In genomic region chr6:55875420-55875819, GRCh38 we compare ENCODE assay signal across 14 cellular contexts. TPM values are rescaled to one million over a fixed set of nuclear protein-coding genes. Genes with fewer than 3 reads are reported as not detected.
DNase-seq lines count a peak whose midpoint lies in the region; ATAC-seq and TF ChIP-seq lines count a peak whose summit lies in the region.
"Had no signal": no experiment of that assay in that cellular context is flagged by ENCODE, and none has a peak within 500 bp of the region (broad histone marks: within the 10 kb centered on the region; RNA-seq: fewer than 3 reads in every experiment).

TSS of gene BMP5 (minus strand) at chr6:55875590. CDS start at chr6:55874865, 725 bp downstream.

- H3K27me3 Mint-ChIP-seq in endothelial cell (ENCODE audit: unreplicated experiment) (no peaks in the 10 kb centered on the region), nephron (ENCODE audit: low read depth) (no peaks in the 10 kb centered on the region)
- H3K27me3 Mint-ChIP-seq: activated CD4-positive, alpha-beta memory T cell treated with anti-CD3 and anti-CD28 coated beads for 36 hours; activated naive CD8-positive, alpha-beta T cell; naive B cell had no signal

- TF ChIP-seq CTCF in endothelial cell (IDR thresholded peaks at IDR 0.05; ENCODE audit: unreplicated experiment) (no peak), nephron (IDR thresholded peaks at IDR 0.05; ENCODE audit: unreplicated experiment in 3 of 3) (no peak), spleen (IDR thresholded peaks at IDR 0.05 in 8 of 11, conservative IDR thresholded peaks at IDR 0.05 in 3 of 11) (no peak)

- H3K4me3 Mint-ChIP-seq in endothelial cell (ENCODE audit: unreplicated experiment): no peak within 1 kb of the TSS
- H3K4me3 Mint-ChIP-seq in nephron: peak within 1 kb of the TSS; percentile 82 to 84 (median 83)
- H3K4me3 Mint-ChIP-seq: activated CD4-positive, alpha-beta memory T cell treated with anti-CD3 and anti-CD28 coated beads for 36 hours; activated naive CD8-positive, alpha-beta T cell; naive B cell; T-helper 2 cell treated with Interferon-gamma antibody and Interleukin-4, amounts not matched to agents 5 μg/mL and 100 μg/mL, for 36 hours had no signal

- no peaks in the 10 kb centered on the region for H3K9me3 ChIP-seq in spleen

- H3K27ac Mint-ChIP-seq in endothelial cell (ENCODE audit: unreplicated experiment) (peak within 1 kb of the TSS; percentile 2), nephron (peak within 1 kb of the TSS; percentile 25 to 83 (median 71))
- H3K27ac Mint-ChIP-seq: activated CD4-positive, alpha-beta memory T cell treated with anti-CD3 and anti-CD28 coated beads for 36 hours; activated naive CD8-positive, alpha-beta T cell; naive B cell; T-helper 2 cell treated with Interferon-gamma antibody and Interleukin-4, amounts not matched to agents 5 μg/mL and 100 μg/mL, for 36 hours had no signal

- no peak for ATAC-seq in GM18517 (IDR thresholded peaks at IDR 0.05; ENCODE audit: unreplicated experiment)
- no peak for ATAC-seq in HG03521 (IDR thresholded peaks at IDR 0.05; ENCODE audit: unreplicated experiment)

- no peaks in the 10 kb centered on the region for H3K4me1 ChIP-seq in spleen

- no peaks in the 10 kb centered on the region for H3K9me3 Mint-ChIP-seq in endothelial cell (ENCODE audit: unreplicated experiment)
- no peaks in the 10 kb centered on the region for H3K9me3 Mint-ChIP-seq in nephron
- H3K9me3 Mint-ChIP-seq: T-helper 2 cell treated with Interferon-gamma antibody and Interleukin-4, amounts not matched to agents 5 μg/mL and 100 μg/mL, for 36 hours had no signal

- H3K36me3 ChIP-seq in spleen: no peaks in the 10 kb centered on the region

- H3K4me3 ChIP-seq in spleen: no peak within 1 kb of the TSS

- intact Hi-C loops in spleen (cut with DNase I; ENCODE audit: low total_unique reads): no loop called here

- TF ChIP-seq POLR2A in spleen (IDR thresholded peaks at IDR 0.05): no peak

- H3K27ac ChIP-seq in spleen: no peak within 1 kb of the TSS

- H3K27me3 ChIP-seq in spleen (replicated peaks in 1 of 7): no peaks in the 10 kb centered on the region

- 61 to 81% (median 75%) methylated on average over 1 of the region's 1 CpG for WGBS in spleen, 5 donors

- H3K36me3 Mint-ChIP-seq in endothelial cell (ENCODE audit: low read depth, unreplicated experiment) (no peaks in the 10 kb centered on the region), nephron (ENCODE audit: low read depth) (no peaks in the 10 kb centered on the region)
- H3K36me3 Mint-ChIP-seq: activated CD4-positive, alpha-beta memory T cell treated with anti-CD3 and anti-CD28 coated beads for 36 hours; activated naive CD8-positive, alpha-beta T cell; naive B cell had no signal

- DNase-seq in ELF-1 (ENCODE audit: low read depth, low spot score) (peak; percentile 23), NCI-H510A (lab: John Stamatoyannopoulos, UW) (peak; percentile 74), endothelial cell (ENCODE audit: low spot score) (no peak), DMS153 treated with DMSO at 0.1 percent for 48 hours (lab: John Stamatoyannopoulos, UW; ENCODE audit: unreplicated experiment) (no peak), spleen (no peak)
- DNase-seq: activated CD4-positive, alpha-beta memory T cell treated with anti-CD3 and anti-CD28 coated beads for 36 hours; C1 segment of cervical spinal cord; naive B cell; stimulated activated CD4-positive, alpha-beta T cell treated with anti-CD3 and anti-CD28 coated beads, Interleukin-12 subunit alpha, Interleukin-12 subunit beta, amount 100 ng/mL, for 4 hours had no signal

- H3K4me1 Mint-ChIP-seq in endothelial cell (ENCODE audit: unreplicated experiment): peaks cover 8% of the 10 kb centered on the region
- peaks cover 13% of the 10 kb centered on the region for H3K4me1 Mint-ChIP-seq in nephron
- H3K4me1 Mint-ChIP-seq: naive B cell had no signal

RNA-seq across cellular contexts. Expression of gene BMP5, which starts in this region (rescaled TPM):
- 0.18 TPM for total RNA-seq in endothelial cell (ENCODE audit: unreplicated experiment)
- total RNA-seq in spleen: not detected
- not detected for polyA plus RNA-seq in spleen
- total RNA-seq: activated CD4-positive, alpha-beta memory T cell treated with anti-CD3 and anti-CD28 coated beads for 36 hours had no signal

Comparison
In these comparisons a context has a peak if more than half of its experiments do, and no peak if none do; other contexts are left out.
1. DNase-seq: peak in ELF-1 (single experiment) and NCI-H510A (single experiment); none in endothelial cell (single experiment), DMS153 treated with DMSO at 0.1 percent for 48 hours (single experiment) and spleen (single experiment).